Comparison of ENCODE assay signal across 22 cellular contexts in the genomic region with DNA sequence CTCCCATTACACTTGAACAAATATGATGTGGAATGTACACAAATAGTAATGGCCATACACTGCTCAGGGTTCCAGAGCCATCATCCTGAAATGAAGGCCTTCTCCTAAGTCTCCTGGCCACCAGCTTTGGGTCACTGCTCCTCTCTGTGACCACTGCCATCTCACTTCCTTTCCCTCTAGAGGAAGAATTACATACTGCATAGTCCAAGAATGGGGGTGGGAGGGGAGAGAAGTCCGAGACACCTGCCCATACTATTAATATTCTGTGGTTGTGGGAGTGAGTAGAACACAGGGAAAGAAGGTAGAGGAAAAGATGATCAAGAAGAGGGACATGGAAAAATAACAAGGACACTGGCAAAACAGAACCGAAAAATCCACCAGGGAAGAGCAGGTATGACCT.
"Had no signal": no experiment of that assay in that cellular context is flagged by ENCODE, and none has a peak within 500 bp of the region (broad histone marks: within the 10 kb centered on the region; RNA-seq: fewer than 3 reads in every experiment).

No MANE protein-coding gene starts in this region.

- H3K4me3 Mint-ChIP-seq: mesothelial cell of epicardium; nephron; stimulated activated naive B cell treated with anti-CD40 and anti-IgM and Interleukin-4, amounts not matched to agents 10 μg/mL and 1 μg/mL and 100 μg/mL, for 72 hours; stimulated activated naive CD8-positive, alpha-beta T cell treated with anti-CD3 and anti-CD28 coated beads, Interleukin-15, amount 100 ng/mL, for 72 hours had no signal

- H3K27me3 ChIP-seq: esophagus muscularis mucosa, gastrocnemius medialis, pancreas, right lobe of liver, spleen, testis, tibial nerve had no signal

- DNase-seq: effector memory CD4-positive, alpha-beta T cell; gastrocnemius medialis; glutamatergic neuron; islet precursor cell; naive B cell; occipital lobe; pancreas; right lobe of liver; spleen; stimulated activated CD4-positive, alpha-beta T cell treated with anti-CD3 and anti-CD28 coated beads, Interleukin-15, amount 100 ng/mL, for 24 hours; stimulated activated CD4-positive, alpha-beta T cell treated with anti-CD3 and anti-CD28 coated beads, Interleukin-1b, Interleukin-23, amount 100 ng/mL, for 48 hours; stimulated activated CD4-positive, alpha-beta T cell treated with anti-CD3 and anti-CD28 coated beads, Interleukin-4, amount 100 ng/mL, for 24 hours; stimulated activated naive B cell treated with anti-CD40 and anti-IgM and Interleukin-4, amounts not matched to agents 10 μg/mL and 1 μg/mL and 100 μg/mL, for 72 hours; stimulated activated naive CD8-positive, alpha-beta T cell treated with anti-CD3 and anti-CD28 coated beads, Interleukin-15, amount 100 ng/mL, for 72 hours; testis had no signal

- H3K36me3 Mint-ChIP-seq: naive B cell; stimulated activated naive B cell treated with anti-CD40 and anti-IgM and Interleukin-4, amounts not matched to agents 10 μg/mL and 1 μg/mL and 100 μg/mL, for 72 hours had no signal

- H3K9me3 ChIP-seq: esophagus muscularis mucosa, gastrocnemius medialis, pancreas, right lobe of liver, spleen, testis, tibial nerve had no signal

- ATAC-seq: gastrocnemius medialis; left lobe of liver; stimulated activated naive B cell treated with anti-CD40 and anti-IgM and Interleukin-4, amounts not matched to agents 10 μg/mL and 1 μg/mL and 100 μg/mL, for 72 hours; stimulated activated naive CD8-positive, alpha-beta T cell treated with anti-CD3 and anti-CD28 coated beads, Interleukin-15, amount 100 ng/mL, for 72 hours had no signal

- H3K4me1 Mint-ChIP-seq: mesothelial cell of epicardium; naive B cell; stimulated activated naive B cell treated with anti-CD40 and anti-IgM and Interleukin-4, amounts not matched to agents 10 μg/mL and 1 μg/mL and 100 μg/mL, for 72 hours; stimulated activated naive CD8-positive, alpha-beta T cell treated with anti-CD3 and anti-CD28 coated beads, Interleukin-15, amount 100 ng/mL, for 72 hours had no signal

- H3K36me3 ChIP-seq: esophagus muscularis mucosa, gastrocnemius medialis, right lobe of liver, spleen, tibial nerve had no signal

- H3K27ac Mint-ChIP-seq: mesothelial cell of epicardium; naive B cell; nephron; progenitor cell of endocrine pancreas; stimulated activated naive B cell treated with anti-CD40 and anti-IgM and Interleukin-4, amounts not matched to agents 10 μg/mL and 1 μg/mL and 100 μg/mL, for 72 hours; stimulated activated naive CD8-positive, alpha-beta T cell treated with anti-CD3 and anti-CD28 coated beads, Interleukin-15, amount 100 ng/mL, for 72 hours had no signal

- H3K27ac ChIP-seq: epithelial cell of prostate, esophagus muscularis mucosa, gastrocnemius medialis, pancreas, right lobe of liver, spleen, testis, tibial nerve had no signal

- H3K4me1 ChIP-seq: esophagus muscularis mucosa, testis had no signal

- FAIRE-seq: pancreas had no signal

- H3K27me3 Mint-ChIP-seq: progenitor cell of endocrine pancreas had no signal

- H3K9me3 Mint-ChIP-seq: naive B cell; nephron; stimulated activated naive B cell treated with anti-CD40 and anti-IgM and Interleukin-4, amounts not matched to agents 10 μg/mL and 1 μg/mL and 100 μg/mL, for 72 hours; stimulated activated naive CD8-positive, alpha-beta T cell treated with anti-CD3 and anti-CD28 coated beads, Interleukin-15, amount 100 ng/mL, for 72 hours had no signal

- H3K4me3 ChIP-seq: esophagus muscularis mucosa, gastrocnemius medialis, pancreas, right lobe of liver, spleen, testis, tibial nerve had no signal
